ENCODE assay signal across 1 cellular context in genomic region chr2:132421198-132421780, GRCh38.
TF ChIP-seq lines count a peak whose summit lies in the region.

No MANE protein-coding gene starts in this region.

TF ChIP-seq in HCT116, 20 proteins besides CTCF, POLR2A, EP300 and RAD21 (continued from another document):
- TF ChIP-seq ZBTB33 (IDR thresholded peaks at IDR 0.05; ENCODE audit: extremely low read depth, insufficient replicate concordance, low read length) (no peak), ELF1 (IDR thresholded peaks at IDR 0.05; ENCODE audit: borderline replicate concordance, low read depth) (no peak), ATF3 (IDR thresholded peaks at IDR 0.05) (no peak), EZH2 (IDR thresholded peaks at IDR 0.05) (no peak)
